ENCODE assay signal across 1 cellular context in the genomic region with DNA sequence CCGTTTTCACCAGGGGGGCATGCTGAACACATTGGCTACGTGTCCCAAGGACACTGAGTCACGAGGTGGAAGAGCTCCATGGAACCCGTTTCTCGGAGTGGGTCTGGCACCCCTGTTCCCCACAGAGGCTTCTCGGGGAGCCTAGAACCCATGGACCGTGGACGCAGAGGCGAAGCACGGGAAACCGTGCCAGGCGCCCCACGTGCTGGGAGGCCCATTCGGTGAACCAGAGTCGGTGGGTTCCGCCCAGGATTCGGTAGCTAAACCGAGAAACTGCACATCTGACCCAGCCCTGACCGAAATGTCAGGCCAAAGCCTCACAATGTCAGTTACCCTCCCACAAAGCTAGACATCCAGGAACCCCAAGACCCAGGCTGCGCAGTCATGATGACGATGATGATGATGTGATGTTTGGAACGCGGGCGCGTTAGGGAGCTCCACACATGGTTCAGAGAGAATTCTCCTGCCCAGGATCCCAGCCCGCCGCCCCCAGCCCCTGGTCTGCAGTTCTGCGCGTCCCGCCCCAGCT.
TF ChIP-seq lines count a peak whose summit lies in the region.

No MANE protein-coding gene starts in this region.

TF ChIP-seq in K562, 482 proteins besides CTCF, POLR2A, EP300 and RAD21 (continued from another document and continues in another):
- TF ChIP-seq, protein P1, sequence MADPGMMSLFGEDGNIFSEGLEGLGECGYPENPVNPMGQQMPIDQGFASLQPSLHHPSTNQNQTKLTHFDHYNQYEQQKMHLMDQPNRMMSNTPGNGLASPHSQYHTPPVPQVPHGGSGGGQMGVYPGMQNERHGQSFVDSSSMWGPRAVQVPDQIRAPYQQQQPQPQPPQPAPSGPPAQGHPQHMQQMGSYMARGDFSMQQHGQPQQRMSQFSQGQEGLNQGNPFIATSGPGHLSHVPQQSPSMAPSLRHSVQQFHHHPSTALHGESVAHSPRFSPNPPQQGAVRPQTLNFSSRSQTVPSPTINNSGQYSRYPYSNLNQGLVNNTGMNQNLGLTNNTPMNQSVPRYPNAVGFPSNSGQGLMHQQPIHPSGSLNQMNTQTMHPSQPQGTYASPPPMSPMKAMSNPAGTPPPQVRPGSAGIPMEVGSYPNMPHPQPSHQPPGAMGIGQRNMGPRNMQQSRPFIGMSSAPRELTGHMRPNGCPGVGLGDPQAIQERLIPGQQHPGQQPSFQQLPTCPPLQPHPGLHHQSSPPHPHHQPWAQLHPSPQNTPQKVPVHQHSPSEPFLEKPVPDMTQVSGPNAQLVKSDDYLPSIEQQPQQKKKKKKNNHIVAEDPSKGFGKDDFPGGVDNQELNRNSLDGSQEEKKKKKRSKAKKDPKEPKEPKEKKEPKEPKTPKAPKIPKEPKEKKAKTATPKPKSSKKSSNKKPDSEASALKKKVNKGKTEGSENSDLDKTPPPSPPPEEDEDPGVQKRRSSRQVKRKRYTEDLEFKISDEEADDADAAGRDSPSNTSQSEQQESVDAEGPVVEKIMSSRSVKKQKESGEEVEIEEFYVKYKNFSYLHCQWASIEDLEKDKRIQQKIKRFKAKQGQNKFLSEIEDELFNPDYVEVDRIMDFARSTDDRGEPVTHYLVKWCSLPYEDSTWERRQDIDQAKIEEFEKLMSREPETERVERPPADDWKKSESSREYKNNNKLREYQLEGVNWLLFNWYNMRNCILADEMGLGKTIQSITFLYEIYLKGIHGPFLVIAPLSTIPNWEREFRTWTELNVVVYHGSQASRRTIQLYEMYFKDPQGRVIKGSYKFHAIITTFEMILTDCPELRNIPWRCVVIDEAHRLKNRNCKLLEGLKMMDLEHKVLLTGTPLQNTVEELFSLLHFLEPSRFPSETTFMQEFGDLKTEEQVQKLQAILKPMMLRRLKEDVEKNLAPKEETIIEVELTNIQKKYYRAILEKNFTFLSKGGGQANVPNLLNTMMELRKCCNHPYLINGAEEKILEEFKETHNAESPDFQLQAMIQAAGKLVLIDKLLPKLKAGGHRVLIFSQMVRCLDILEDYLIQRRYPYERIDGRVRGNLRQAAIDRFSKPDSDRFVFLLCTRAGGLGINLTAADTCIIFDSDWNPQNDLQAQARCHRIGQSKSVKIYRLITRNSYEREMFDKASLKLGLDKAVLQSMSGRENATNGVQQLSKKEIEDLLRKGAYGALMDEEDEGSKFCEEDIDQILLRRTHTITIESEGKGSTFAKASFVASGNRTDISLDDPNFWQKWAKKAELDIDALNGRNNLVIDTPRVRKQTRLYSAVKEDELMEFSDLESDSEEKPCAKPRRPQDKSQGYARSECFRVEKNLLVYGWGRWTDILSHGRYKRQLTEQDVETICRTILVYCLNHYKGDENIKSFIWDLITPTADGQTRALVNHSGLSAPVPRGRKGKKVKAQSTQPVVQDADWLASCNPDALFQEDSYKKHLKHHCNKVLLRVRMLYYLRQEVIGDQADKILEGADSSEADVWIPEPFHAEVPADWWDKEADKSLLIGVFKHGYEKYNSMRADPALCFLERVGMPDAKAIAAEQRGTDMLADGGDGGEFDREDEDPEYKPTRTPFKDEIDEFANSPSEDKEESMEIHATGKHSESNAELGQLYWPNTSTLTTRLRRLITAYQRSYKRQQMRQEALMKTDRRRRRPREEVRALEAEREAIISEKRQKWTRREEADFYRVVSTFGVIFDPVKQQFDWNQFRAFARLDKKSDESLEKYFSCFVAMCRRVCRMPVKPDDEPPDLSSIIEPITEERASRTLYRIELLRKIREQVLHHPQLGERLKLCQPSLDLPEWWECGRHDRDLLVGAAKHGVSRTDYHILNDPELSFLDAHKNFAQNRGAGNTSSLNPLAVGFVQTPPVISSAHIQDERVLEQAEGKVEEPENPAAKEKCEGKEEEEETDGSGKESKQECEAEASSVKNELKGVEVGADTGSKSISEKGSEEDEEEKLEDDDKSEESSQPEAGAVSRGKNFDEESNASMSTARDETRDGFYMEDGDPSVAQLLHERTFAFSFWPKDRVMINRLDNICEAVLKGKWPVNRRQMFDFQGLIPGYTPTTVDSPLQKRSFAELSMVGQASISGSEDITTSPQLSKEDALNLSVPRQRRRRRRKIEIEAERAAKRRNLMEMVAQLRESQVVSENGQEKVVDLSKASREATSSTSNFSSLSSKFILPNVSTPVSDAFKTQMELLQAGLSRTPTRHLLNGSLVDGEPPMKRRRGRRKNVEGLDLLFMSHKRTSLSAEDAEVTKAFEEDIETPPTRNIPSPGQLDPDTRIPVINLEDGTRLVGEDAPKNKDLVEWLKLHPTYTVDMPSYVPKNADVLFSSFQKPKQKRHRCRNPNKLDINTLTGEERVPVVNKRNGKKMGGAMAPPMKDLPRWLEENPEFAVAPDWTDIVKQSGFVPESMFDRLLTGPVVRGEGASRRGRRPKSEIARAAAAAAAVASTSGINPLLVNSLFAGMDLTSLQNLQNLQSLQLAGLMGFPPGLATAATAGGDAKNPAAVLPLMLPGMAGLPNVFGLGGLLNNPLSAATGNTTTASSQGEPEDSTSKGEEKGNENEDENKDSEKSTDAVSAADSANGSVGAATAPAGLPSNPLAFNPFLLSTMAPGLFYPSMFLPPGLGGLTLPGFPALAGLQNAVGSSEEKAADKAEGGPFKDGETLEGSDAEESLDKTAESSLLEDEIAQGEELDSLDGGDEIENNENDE (IDR thresholded peaks at IDR 0.05; ENCODE audit: low read depth, low read length), result no peak
- TF ChIP-seq MBD2 (IDR thresholded peaks at IDR 0.05; ENCODE audit: borderline replicate concordance, low read depth), result no peak
- no peak for TF ChIP-seq ZNF146 (CRISPR knock-in tag; IDR thresholded peaks at IDR 0.05; ENCODE audit: unreplicated experiment)
- no peak for TF ChIP-seq MED1 (CRISPR knock-in tag; IDR thresholded peaks at IDR 0.05; ENCODE audit: borderline replicate concordance)
- TF ChIP-seq KAT7 (CRISPR knock-in tag; IDR thresholded peaks at IDR 0.05; ENCODE audit: borderline replicate concordance), result no peak
- TF ChIP-seq ZNF668 (CRISPR knock-in tag; IDR thresholded peaks at IDR 0.05), result peak; percentile 68; the same call in 1 of the 2 replicates
- TF ChIP-seq, protein P2, sequence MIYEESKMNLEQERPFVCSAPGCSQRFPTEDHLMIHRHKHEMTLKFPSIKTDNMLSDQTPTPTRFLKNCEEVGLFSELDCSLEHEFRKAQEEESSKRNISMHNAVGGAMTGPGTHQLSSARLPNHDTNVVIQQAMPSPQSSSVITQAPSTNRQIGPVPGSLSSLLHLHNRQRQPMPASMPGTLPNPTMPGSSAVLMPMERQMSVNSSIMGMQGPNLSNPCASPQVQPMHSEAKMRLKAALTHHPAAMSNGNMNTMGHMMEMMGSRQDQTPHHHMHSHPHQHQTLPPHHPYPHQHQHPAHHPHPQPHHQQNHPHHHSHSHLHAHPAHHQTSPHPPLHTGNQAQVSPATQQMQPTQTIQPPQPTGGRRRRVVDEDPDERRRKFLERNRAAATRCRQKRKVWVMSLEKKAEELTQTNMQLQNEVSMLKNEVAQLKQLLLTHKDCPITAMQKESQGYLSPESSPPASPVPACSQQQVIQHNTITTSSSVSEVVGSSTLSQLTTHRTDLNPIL (CRISPR knock-in tag; IDR thresholded peaks at IDR 0.05), result no peak
- no peak for TF ChIP-seq NR2C2 (CRISPR knock-in tag; IDR thresholded peaks at IDR 0.05)
- no peak; the same call in 1 of the 2 replicates for TF ChIP-seq NR2C2 (tag; IDR thresholded peaks at IDR 0.05)
- no peak for TF ChIP-seq ZNF121 (CRISPR knock-in tag; conservative IDR thresholded peaks at IDR 0.05)
- TF ChIP-seq NR2C1 (IDR thresholded peaks at IDR 0.05), result no peak
- 0 out of 2 replicates have a peak, but pooled peaks have one; percentile 19 for TF ChIP-seq NR2C1 (tag; IDR thresholded peaks at IDR 0.05)
- no peak for TF ChIP-seq POLR3A (IDR thresholded peaks at IDR 0.05; ENCODE audit: borderline replicate concordance, extremely low read depth, insufficient read depth, insufficient read length)
- TF ChIP-seq, protein P3, sequence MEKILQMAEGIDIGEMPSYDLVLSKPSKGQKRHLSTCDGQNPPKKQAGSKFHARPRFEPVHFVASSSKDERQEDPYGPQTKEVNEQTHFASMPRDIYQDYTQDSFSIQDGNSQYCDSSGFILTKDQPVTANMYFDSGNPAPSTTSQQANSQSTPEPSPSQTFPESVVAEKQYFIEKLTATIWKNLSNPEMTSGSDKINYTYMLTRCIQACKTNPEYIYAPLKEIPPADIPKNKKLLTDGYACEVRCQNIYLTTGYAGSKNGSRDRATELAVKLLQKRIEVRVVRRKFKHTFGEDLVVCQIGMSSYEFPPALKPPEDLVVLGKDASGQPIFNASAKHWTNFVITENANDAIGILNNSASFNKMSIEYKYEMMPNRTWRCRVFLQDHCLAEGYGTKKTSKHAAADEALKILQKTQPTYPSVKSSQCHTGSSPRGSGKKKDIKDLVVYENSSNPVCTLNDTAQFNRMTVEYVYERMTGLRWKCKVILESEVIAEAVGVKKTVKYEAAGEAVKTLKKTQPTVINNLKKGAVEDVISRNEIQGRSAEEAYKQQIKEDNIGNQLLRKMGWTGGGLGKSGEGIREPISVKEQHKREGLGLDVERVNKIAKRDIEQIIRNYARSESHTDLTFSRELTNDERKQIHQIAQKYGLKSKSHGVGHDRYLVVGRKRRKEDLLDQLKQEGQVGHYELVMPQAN (IDR thresholded peaks at IDR 0.05; ENCODE audit: borderline replicate concordance), result no peak
- TF ChIP-seq, protein P4, sequence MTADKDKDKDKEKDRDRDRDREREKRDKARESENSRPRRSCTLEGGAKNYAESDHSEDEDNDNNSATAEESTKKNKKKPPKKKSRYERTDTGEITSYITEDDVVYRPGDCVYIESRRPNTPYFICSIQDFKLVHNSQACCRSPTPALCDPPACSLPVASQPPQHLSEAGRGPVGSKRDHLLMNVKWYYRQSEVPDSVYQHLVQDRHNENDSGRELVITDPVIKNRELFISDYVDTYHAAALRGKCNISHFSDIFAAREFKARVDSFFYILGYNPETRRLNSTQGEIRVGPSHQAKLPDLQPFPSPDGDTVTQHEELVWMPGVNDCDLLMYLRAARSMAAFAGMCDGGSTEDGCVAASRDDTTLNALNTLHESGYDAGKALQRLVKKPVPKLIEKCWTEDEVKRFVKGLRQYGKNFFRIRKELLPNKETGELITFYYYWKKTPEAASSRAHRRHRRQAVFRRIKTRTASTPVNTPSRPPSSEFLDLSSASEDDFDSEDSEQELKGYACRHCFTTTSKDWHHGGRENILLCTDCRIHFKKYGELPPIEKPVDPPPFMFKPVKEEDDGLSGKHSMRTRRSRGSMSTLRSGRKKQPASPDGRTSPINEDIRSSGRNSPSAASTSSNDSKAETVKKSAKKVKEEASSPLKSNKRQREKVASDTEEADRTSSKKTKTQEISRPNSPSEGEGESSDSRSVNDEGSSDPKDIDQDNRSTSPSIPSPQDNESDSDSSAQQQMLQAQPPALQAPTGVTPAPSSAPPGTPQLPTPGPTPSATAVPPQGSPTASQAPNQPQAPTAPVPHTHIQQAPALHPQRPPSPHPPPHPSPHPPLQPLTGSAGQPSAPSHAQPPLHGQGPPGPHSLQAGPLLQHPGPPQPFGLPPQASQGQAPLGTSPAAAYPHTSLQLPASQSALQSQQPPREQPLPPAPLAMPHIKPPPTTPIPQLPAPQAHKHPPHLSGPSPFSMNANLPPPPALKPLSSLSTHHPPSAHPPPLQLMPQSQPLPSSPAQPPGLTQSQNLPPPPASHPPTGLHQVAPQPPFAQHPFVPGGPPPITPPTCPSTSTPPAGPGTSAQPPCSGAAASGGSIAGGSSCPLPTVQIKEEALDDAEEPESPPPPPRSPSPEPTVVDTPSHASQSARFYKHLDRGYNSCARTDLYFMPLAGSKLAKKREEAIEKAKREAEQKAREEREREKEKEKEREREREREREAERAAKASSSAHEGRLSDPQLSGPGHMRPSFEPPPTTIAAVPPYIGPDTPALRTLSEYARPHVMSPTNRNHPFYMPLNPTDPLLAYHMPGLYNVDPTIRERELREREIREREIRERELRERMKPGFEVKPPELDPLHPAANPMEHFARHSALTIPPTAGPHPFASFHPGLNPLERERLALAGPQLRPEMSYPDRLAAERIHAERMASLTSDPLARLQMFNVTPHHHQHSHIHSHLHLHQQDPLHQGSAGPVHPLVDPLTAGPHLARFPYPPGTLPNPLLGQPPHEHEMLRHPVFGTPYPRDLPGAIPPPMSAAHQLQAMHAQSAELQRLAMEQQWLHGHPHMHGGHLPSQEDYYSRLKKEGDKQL (CRISPR knock-in tag; IDR thresholded peaks at IDR 0.05; ENCODE audit: borderline replicate concordance), result 0 out of 2 replicates have a peak, but pooled peaks have one; percentile 74
- no peak for TF ChIP-seq PCBP2 (IDR thresholded peaks at IDR 0.05; ENCODE audit: low read depth, low read length, poor library complexity, severe bottlenecking)
- 0 out of 2 replicates have a peak, but pooled peaks have one; percentile 11 for TF ChIP-seq ZNF311 (CRISPR knock-in tag; IDR thresholded peaks at IDR 0.05)
- no peak for TF ChIP-seq CAMTA2 (CRISPR knock-in tag; conservative IDR thresholded peaks at IDR 0.05)
- peak; percentile 10 for TF ChIP-seq KDM5B (IDR thresholded peaks at IDR 0.05; ENCODE audit: insufficient replicate concordance, low read depth, low read length)
- TF ChIP-seq CBX3 (IDR thresholded peaks at IDR 0.05; ENCODE audit: borderline replicate concordance in 1 of 2, low read length in 2 of 2), result no peak
- no peak for TF ChIP-seq ZNF75A (CRISPR knock-in tag; IDR thresholded peaks at IDR 0.05)
- TF ChIP-seq, protein P5, sequence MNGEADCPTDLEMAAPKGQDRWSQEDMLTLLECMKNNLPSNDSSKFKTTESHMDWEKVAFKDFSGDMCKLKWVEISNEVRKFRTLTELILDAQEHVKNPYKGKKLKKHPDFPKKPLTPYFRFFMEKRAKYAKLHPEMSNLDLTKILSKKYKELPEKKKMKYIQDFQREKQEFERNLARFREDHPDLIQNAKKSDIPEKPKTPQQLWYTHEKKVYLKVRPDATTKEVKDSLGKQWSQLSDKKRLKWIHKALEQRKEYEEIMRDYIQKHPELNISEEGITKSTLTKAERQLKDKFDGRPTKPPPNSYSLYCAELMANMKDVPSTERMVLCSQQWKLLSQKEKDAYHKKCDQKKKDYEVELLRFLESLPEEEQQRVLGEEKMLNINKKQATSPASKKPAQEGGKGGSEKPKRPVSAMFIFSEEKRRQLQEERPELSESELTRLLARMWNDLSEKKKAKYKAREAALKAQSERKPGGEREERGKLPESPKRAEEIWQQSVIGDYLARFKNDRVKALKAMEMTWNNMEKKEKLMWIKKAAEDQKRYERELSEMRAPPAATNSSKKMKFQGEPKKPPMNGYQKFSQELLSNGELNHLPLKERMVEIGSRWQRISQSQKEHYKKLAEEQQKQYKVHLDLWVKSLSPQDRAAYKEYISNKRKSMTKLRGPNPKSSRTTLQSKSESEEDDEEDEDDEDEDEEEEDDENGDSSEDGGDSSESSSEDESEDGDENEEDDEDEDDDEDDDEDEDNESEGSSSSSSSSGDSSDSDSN (IDR thresholded peaks at IDR 0.05; ENCODE audit: borderline replicate concordance in 1 of 2, low read depth in 2 of 2, low read length in 2 of 2), result no peak
- no peak for TF ChIP-seq ZC3H8 (IDR thresholded peaks at IDR 0.05)
- TF ChIP-seq, protein P6, sequence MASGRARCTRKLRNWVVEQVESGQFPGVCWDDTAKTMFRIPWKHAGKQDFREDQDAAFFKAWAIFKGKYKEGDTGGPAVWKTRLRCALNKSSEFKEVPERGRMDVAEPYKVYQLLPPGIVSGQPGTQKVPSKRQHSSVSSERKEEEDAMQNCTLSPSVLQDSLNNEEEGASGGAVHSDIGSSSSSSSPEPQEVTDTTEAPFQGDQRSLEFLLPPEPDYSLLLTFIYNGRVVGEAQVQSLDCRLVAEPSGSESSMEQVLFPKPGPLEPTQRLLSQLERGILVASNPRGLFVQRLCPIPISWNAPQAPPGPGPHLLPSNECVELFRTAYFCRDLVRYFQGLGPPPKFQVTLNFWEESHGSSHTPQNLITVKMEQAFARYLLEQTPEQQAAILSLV (tag; IDR thresholded peaks at IDR 0.05), result no peak
- 0 out of 4 replicates have a peak, but pooled peaks of 1 of the 2 experiments have one; percentile 0 for TF ChIP-seq RCOR1 (IDR thresholded peaks at IDR 0.05; ENCODE audit: borderline replicate concordance in 1 of 2, low read depth in 2 of 2, low read length in 2 of 2)
